7 cellular contexts compared by ENCODE assay signal in genomic region chr14:80507292-80507869, GRCh38.
"Had no signal": no experiment of that assay in that cellular context is flagged by ENCODE, and none has a peak within 500 bp of the region (broad histone marks: within the 10 kb centered on the region; RNA-seq: fewer than 3 reads in every experiment).

No MANE protein-coding gene starts in this region.

- H3K27ac Mint-ChIP-seq: HFFc6, IgD-negative memory B cell had no signal

- H3K9me3 Mint-ChIP-seq: HFFc6 had no signal

- H3K4me3 Mint-ChIP-seq: HFFc6, IgD-negative memory B cell had no signal

- ATAC-seq: HCT116, HepG2 had no signal

- H3K27me3 Mint-ChIP-seq: IgD-negative memory B cell had no signal

- H3K4me1 Mint-ChIP-seq: IgD-negative memory B cell had no signal

- DNase-seq: GM23248, GOT3, H7, HFFc6 had no signal
